8 cellular contexts compared by ENCODE assay signal in the genomic region with DNA sequence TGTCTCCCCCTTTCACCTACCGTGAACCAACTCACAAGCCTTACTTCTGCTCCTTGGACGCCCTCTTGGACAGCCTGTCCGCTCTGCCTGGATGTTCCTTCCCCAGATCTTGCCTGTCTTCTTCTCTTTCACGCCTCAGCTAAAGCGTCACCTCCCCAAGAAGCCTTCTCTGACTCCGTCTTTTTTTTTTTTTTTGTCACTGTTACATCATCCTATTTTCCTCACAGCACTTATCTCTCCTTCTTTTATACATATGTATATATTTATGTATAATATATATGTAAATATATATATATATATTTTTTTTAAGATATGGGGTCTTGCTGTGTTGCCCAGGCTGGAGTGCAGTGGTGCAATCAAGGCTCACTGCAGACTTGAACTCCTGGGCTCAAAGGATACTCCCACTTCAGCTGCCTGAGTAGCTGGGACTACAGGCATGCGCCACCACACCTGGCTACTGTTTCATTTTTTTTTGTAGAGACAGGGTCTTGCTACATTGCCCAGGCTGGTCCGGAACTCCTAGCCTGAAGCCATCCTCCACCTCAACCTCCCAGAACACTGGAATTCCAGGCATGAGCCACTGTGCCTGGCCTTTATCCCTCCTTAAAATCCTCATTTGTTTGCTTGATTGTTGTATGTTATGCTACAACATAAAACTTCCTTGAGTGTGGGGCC. TPM values are rescaled to one million over a fixed set of nuclear protein-coding genes. Genes with fewer than 3 reads are reported as not detected.
A peak's percentile ranks its signal among the peaks of the same experiment; 100 is the strongest.
DNase-seq lines count a peak whose midpoint lies in the region; ATAC-seq and TF ChIP-seq lines count a peak whose summit lies in the region.

No MANE protein-coding gene starts in this region.

- no peak for TF ChIP-seq CTCF in WTC11 (IDR thresholded peaks at IDR 0.05)
- no peak for TF ChIP-seq CTCF in gastroesophageal sphincter (IDR thresholded peaks at IDR 0.05)
- TF ChIP-seq CTCF in Peyer's patch (IDR thresholded peaks at IDR 0.05) = no peak
- TF ChIP-seq CTCF in glutamatergic neuron (IDR thresholded peaks at IDR 0.05; ENCODE audit: partially characterized antibody, unreplicated experiment) = no peak

- TF ChIP-seq EP300 in gastroesophageal sphincter (IDR thresholded peaks at IDR 0.05) = no peak

- TF ChIP-seq POLR2A in gastroesophageal sphincter (IDR thresholded peaks at IDR 0.05) (no peak), Peyer's patch (IDR thresholded peaks at IDR 0.05) (no peak)

- no peaks in the 10 kb centered on the region for H3K27me3 Mint-ChIP-seq in activated T-cell treated with anti-CD3 and anti-CD28 coated beads, Interleukin-2, amount 50 U/mL, for 4 hours (ENCODE audit: low read depth)
- H3K27me3 Mint-ChIP-seq in WTC11 (ENCODE audit: low read depth) (no peaks in the 10 kb centered on the region), glutamatergic neuron (ENCODE audit: unreplicated experiment) (no peaks in the 10 kb centered on the region)
- H3K27me3 Mint-ChIP-seq in stimulated activated naive B cell treated with anti-CD40 and anti-IgM and Interleukin-4, amounts not matched to agents 10 μg/mL and 1 μg/mL and 100 μg/mL, for 72 hours = no peaks in the 10 kb centered on the region

- POLR2A ChIA-PET in WTC11 (lab: Charles Lee) = no interaction called here

- peaks cover 51% of the 10 kb centered on the region for H3K4me1 Mint-ChIP-seq in activated T-cell treated with anti-CD3 and anti-CD28 coated beads, Interleukin-2, amount 50 U/mL, for 4 hours (ENCODE audit: low read depth)
- H3K4me1 Mint-ChIP-seq in WTC11 (no peaks in the 10 kb centered on the region), glutamatergic neuron (ENCODE audit: low read depth, unreplicated experiment) (no peaks in the 10 kb centered on the region)
- H3K4me1 Mint-ChIP-seq in stimulated activated naive B cell treated with anti-CD40 and anti-IgM and Interleukin-4, amounts not matched to agents 10 μg/mL and 1 μg/mL and 100 μg/mL, for 72 hours = peaks cover 37 to 50% of the 10 kb centered on the region in 2 donors

- no peaks in the 10 kb centered on the region for H3K36me3 Mint-ChIP-seq in activated T-cell treated with anti-CD3 and anti-CD28 coated beads, Interleukin-2, amount 50 U/mL, for 4 hours (ENCODE audit: insufficient read depth)
- H3K36me3 Mint-ChIP-seq in WTC11 = no peaks in the 10 kb centered on the region
- peaks cover 4 to 5% of the 10 kb centered on the region in 2 donors for H3K36me3 Mint-ChIP-seq in stimulated activated naive B cell treated with anti-CD40 and anti-IgM and Interleukin-4, amounts not matched to agents 10 μg/mL and 1 μg/mL and 100 μg/mL, for 72 hours
- H3K36me3 Mint-ChIP-seq in glutamatergic neuron (ENCODE audit: unreplicated experiment) = no peaks in the 10 kb centered on the region

- H3K27me3 ChIP-seq in gastroesophageal sphincter (no peaks in the 10 kb centered on the region), Peyer's patch (no peaks in the 10 kb centered on the region)

- H3K4me3 ChIP-seq in gastroesophageal sphincter = no peak overlapping the region
- peak overlapping the region in 1 of 4 donors; percentile 9 for H3K4me3 ChIP-seq in Peyer's patch

- H3K27ac Mint-ChIP-seq in WTC11 (no peak overlapping the region), glutamatergic neuron (ENCODE audit: unreplicated experiment) (no peak overlapping the region)
- peak overlapping the region; percentile 88 for H3K27ac Mint-ChIP-seq in stimulated activated naive B cell treated with anti-CD40 and anti-IgM and Interleukin-4, amounts not matched to agents 10 μg/mL and 1 μg/mL and 100 μg/mL, for 72 hours

- no peaks in the 10 kb centered on the region for H3K9me3 Mint-ChIP-seq in activated T-cell treated with anti-CD3 and anti-CD28 coated beads, Interleukin-2, amount 50 U/mL, for 4 hours
- H3K9me3 Mint-ChIP-seq in WTC11 = peaks cover 7% of the 10 kb centered on the region; the same call in 1 of the 2 replicates
- H3K9me3 Mint-ChIP-seq in stimulated activated naive B cell treated with anti-CD40 and anti-IgM and Interleukin-4, amounts not matched to agents 10 μg/mL and 1 μg/mL and 100 μg/mL, for 72 hours = peaks cover 0 to 3% of the 10 kb centered on the region in 2 donors
- H3K9me3 Mint-ChIP-seq in glutamatergic neuron (ENCODE audit: unreplicated experiment) = peaks cover 5% of the 10 kb centered on the region

- H3K4me3 Mint-ChIP-seq in activated T-cell treated with anti-CD3 and anti-CD28 coated beads, Interleukin-2, amount 50 U/mL, for 4 hours = peak overlapping the region; percentile 76
- H3K4me3 Mint-ChIP-seq in WTC11 = no peak overlapping the region
- H3K4me3 Mint-ChIP-seq in stimulated activated naive B cell treated with anti-CD40 and anti-IgM and Interleukin-4, amounts not matched to agents 10 μg/mL and 1 μg/mL and 100 μg/mL, for 72 hours = peak overlapping the region; percentile 62 to 76
- H3K4me3 Mint-ChIP-seq in glutamatergic neuron (ENCODE audit: unreplicated experiment) = no peak overlapping the region

- CTCF ChIA-PET in WTC11 (lab: Charles Lee) = no interaction called here

- no peaks in the 10 kb centered on the region for H3K9me3 ChIP-seq in gastroesophageal sphincter
- H3K9me3 ChIP-seq in Peyer's patch = no peaks in the 10 kb centered on the region

- 84 to 87% methylated on average over 6 to 8 of the region's 8 CpGs for WGBS in gastroesophageal sphincter (ENCODE audit: low coverage in 1 of 2), 2 donors

- no peak for DNase-seq in activated T-cell treated with anti-CD3 and anti-CD28 coated beads, Interleukin-2, amount 50 U/mL, for 4 hours
- DNase-seq in activated T-cell treated with anti-CD3 and anti-CD28 coated beads, Interleukin-2, amount 50 U/mL, for 48 hours = no peak
- DNase-seq in WTC11 (ENCODE audit: low spot score) = no peak
- no peak for DNase-seq in stimulated activated naive B cell treated with anti-CD40 and anti-IgM and Interleukin-4, amounts not matched to agents 10 μg/mL and 1 μg/mL and 100 μg/mL, for 72 hours
- no peak for DNase-seq in Peyer's patch
- no peak for DNase-seq in GM19238 (ENCODE audit: insufficient read length, low spot score)
- DNase-seq in glutamatergic neuron = no peak

- H3K4me1 ChIP-seq in gastroesophageal sphincter = peaks cover 0 to 3% (median 0%) of the 10 kb centered on the region in 3 donors
- H3K4me1 ChIP-seq in Peyer's patch = peaks cover 0 to 12% (median 2%) of the 10 kb centered on the region in 4 donors

- H3K36me3 ChIP-seq in gastroesophageal sphincter = no peaks in the 10 kb centered on the region
- no peaks in the 10 kb centered on the region for H3K36me3 ChIP-seq in Peyer's patch

- no peak for ATAC-seq in activated T-cell treated with anti-CD3 and anti-CD28 coated beads, Interleukin-2, amount 50 U/mL, for 4 hours
- ATAC-seq in WTC11 = no peak
- no peak for ATAC-seq in gastroesophageal sphincter
- ATAC-seq in stimulated activated naive B cell treated with anti-CD40 and anti-IgM and Interleukin-4, amounts not matched to agents 10 μg/mL and 1 μg/mL and 100 μg/mL, for 72 hours (replicated peaks) = no peak

- peak overlapping the region in 3 of 4 donors; percentile 56 to 80 (median 68) for H3K27ac ChIP-seq in gastroesophageal sphincter
- peak overlapping the region in 2 of 4 donors; percentile 57 to 65 for H3K27ac ChIP-seq in Peyer's patch

TF ChIP-seq in WTC11, 78 proteins besides CTCF, POLR2A, EP300 and RAD21:
- peak; percentile 81 for TF ChIP-seq ZNF121 (CRISPR knock-in tag; IDR thresholded peaks at IDR 0.05)
- TF ChIP-seq, protein P1, sequence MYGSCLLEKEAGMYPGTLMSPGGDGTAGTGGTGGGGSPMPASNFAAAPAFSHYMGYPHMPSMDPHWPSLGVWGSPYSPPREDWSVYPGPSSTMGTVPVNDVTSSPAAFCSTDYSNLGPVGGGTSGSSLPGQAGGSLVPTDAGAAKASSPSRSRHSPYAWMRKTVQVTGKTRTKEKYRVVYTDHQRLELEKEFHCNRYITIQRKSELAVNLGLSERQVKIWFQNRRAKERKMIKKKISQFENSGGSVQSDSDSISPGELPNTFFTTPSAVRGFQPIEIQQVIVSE (CRISPR knock-in tag; IDR thresholded peaks at IDR 0.05; ENCODE audit: borderline replicate concordance) = no peak

RNA-seq across cellular contexts. Expression of a gene that starts 16.5 kb away (rescaled TPM):
- 10 to 100 TPM; 22.9 to 28.6 (median 24.5) TPM for total RNA-seq in activated T-cell treated with anti-CD3 and anti-CD28 coated beads, Interleukin-2, amount 50 U/mL, for 4 hours
- 19.9 TPM in 3 replicates for total RNA-seq in WTC11 (2021)
- total RNA-seq in gastroesophageal sphincter = 10 to 100 TPM; 53.2 to 63.6 (median 59.5) TPM
- total RNA-seq in Peyer's patch = 10 to 100 TPM; 34.6 to 83.5 (median 43.6) TPM
- 30.0 TPM for total RNA-seq in glutamatergic neuron (ENCODE audit: unreplicated experiment)

Comparison
In these comparisons a context has a peak if more than half of its experiments do, and no peak if none do; other contexts are left out.
1. H3K4me3 Mint-ChIP-seq: peak in activated T-cell treated with anti-CD3 and anti-CD28 coated beads, Interleukin-2, amount 50 U/mL, for 4 hours (single experiment) and stimulated activated naive B cell treated with anti-CD40 and anti-IgM and Interleukin-4, amounts not matched to agents 10 μg/mL and 1 μg/mL and 100 μg/mL, for 72 hours (2 of 2); none in WTC11 (single experiment) and glutamatergic neuron (single experiment).